In the genomic region with DNA sequence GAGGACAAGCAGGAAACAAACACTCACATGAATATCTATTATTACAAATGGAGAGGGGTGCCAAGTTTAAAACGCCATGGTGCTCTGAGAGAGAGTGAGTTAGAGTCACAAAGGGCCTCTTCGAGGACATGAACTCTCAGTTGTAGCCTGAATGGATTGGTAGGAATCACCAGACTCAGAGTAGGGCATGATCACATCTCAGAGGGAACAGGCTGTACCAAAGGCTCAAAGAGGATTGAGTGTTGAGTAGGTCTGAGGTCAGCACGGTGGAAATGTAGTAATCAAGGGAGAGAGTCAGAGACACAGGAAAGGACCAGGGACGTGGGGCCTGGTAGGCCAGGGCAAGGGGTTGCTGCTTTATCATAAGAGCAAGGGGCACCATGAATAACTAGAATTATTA, we compare ENCODE assay signal across 9 cellular contexts. TPM values are rescaled to one million over a fixed set of nuclear protein-coding genes. Genes with fewer than 3 reads are reported as not detected.
"Had no signal": no experiment of that assay in that cellular context is flagged by ENCODE, and none has a peak within 500 bp of the region (broad histone marks: within the 10 kb centered on the region; RNA-seq: fewer than 3 reads in every experiment).

No MANE protein-coding gene starts in this region.

RNA-seq across cellular contexts. Expression of gene FBXW10, which starts 10.5 kb away (rescaled TPM):
- total RNA-seq: activated naive CD8-positive, alpha-beta T cell treated with anti-CD3 and anti-CD28 coated beads for 36 hours; activated T-helper 1 cell treated with anti-CD3 and anti-CD28 coated beads, Interleukin-12 subunit alpha, Interleukin-12 subunit beta, Interleukin-2, Interleukin-4 antibody, amounts not matched to agents 30 ng/mL and 10 ng/mL and 1 ng/mL, durations not matched to agents 14 hours and 24 hours and 36 hours; ascending aorta; chondrocyte; endothelial cell of umbilical vein; lower leg skin; naive thymus-derived CD8-positive, alpha-beta T cell; osteoblast; thoracic aorta had no signal
- polyA plus RNA-seq: endothelial cell of umbilical vein; naive thymus-derived CD8-positive, alpha-beta T cell had no signal
